In the genomic region with DNA sequence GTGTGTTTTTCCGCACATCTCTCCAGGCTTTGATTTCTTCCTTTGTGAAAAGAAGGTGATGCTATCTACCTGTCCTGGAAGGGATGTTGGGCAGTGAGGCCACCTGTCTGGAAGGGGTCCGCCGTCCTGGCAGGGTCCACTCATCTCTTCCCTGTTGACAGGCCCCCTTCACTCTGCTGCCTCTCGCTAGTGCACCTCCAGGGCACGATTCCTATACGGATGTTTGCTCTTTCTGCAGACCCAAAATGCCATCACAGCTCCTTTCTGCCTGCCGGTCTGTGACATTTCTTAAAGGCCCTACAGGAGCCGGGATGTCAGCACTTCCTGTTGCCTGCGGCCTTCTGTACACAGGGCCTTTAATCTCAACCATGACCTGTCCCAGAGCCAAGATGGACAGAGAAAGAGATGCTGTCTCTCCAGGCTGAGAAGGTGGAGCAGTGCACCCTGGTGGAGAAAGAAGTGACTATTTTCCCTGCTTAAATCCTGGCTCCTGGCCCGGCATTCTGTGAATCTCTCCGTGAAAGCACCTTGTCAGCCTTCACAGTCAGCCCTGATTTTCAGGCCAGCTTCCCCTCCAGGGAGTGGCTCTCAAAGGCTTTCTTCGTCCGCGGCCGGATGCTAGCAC, we compare ENCODE assay signal across 9 cellular contexts. TPM values are rescaled to one million over a fixed set of nuclear protein-coding genes. Genes with fewer than 3 reads are reported as not detected.
DNase-seq lines count a peak whose midpoint lies in the region; ATAC-seq and TF ChIP-seq lines count a peak whose summit lies in the region.
"Had no signal": no experiment of that assay in that cellular context is flagged by ENCODE, and none has a peak within 500 bp of the region (broad histone marks: within the 10 kb centered on the region; RNA-seq: fewer than 3 reads in every experiment).

No MANE protein-coding gene starts in this region.

- DNase-seq in AG09309 (ENCODE audit: low read depth) (no peak), M059J (ENCODE audit: low read depth) (peak; percentile 42), dermis microvascular lymphatic vessel endothelial cell (ENCODE audit: low read depth in 2 of 2) (peak; percentile 29 to 65), lung microvascular endothelial cell (ENCODE audit: low read depth in 2 of 2) (peak; percentile 68 to 69), AML-193 (lab: John Stamatoyannopoulos, UW) (no peak), Kasumi-1 (lab: John Stamatoyannopoulos, UW) (no peak)
- DNase-seq: activated naive CD8-positive, alpha-beta T cell treated with anti-CD3 and anti-CD28 coated beads, Interleukin-2, amount 10 ng/mL, durations not matched to agents 7 days and 5 days had no signal

- H3K4me3 ChIP-seq in AG09309 (ENCODE audit: control insufficient read depth, low read depth, low read length): no peak overlapping the region

- ATAC-seq in HG03175 (IDR thresholded peaks at IDR 0.05; ENCODE audit: unreplicated experiment): no peak
- no peak for ATAC-seq in HG02798 (IDR thresholded peaks at IDR 0.05; ENCODE audit: poor library complexity, unreplicated experiment)

- peak; percentile 50 for TF ChIP-seq CTCF in AG09309 (IDR thresholded peaks at IDR 0.05; ENCODE audit: control insufficient read depth, insufficient read depth, low read depth, low read length, missing control alignments)

RNA-seq across cellular contexts. Expression of a gene that starts 7.4 kb away (rescaled TPM):
- total RNA-seq in M059J (2014; rRNA removed; shearing (Covaris generic)): not detected in 2 replicates
- total RNA-seq in dermis microvascular lymphatic vessel endothelial cell (0.13 and 0.26 TPM in 2 replicates), lung microvascular endothelial cell (0.20 and 0.22 TPM in 2 replicates)
- total RNA-seq: activated naive CD8-positive, alpha-beta T cell treated with anti-CD3 and anti-CD28 coated beads, Interleukin-2, amount 10 ng/mL, durations not matched to agents 7 days and 5 days had no signal

Comparison
In these comparisons a context has a peak if more than half of its experiments do, and no peak if none do; other contexts are left out.
1. DNase-seq: peak in M059J (single experiment), dermis microvascular lymphatic vessel endothelial cell (2 of 2) and lung microvascular endothelial cell (2 of 2); none in AG09309 (single experiment), AML-193 (0 of 2) and Kasumi-1 (0 of 2).